32 cellular contexts compared by ENCODE assay signal in the genomic region with DNA sequence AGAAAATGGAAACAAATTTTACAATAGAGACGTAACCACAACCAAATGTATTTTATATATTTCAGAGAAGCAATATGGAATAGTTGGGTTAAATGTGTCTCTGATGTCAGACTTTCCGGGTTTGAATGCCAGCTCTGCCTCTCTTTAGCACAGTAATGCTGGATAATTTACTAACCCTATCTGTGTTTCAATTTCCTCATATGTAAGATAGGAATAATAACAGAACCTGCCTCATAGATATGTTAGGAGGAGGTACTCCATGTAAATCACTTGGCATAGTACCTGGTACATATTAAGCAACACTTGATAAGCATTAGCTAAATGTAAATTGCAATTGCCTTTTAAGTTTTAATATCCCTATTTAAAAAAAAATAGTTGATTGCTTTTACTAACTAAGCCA.
"Had no signal": no experiment of that assay in that cellular context is flagged by ENCODE, and none has a peak within 500 bp of the region (broad histone marks: within the 10 kb centered on the region; RNA-seq: fewer than 3 reads in every experiment).

No MANE protein-coding gene starts in this region.

- H3K4me1 Mint-ChIP-seq: T-cell had no signal

- H3K4me3 Mint-ChIP-seq: T-cell had no signal

- H3K27ac Mint-ChIP-seq: T-cell had no signal

- H3K27me3 Mint-ChIP-seq: T-cell had no signal

- DNase-seq: Kasumi-1, KG1, MG63, NCI-H1048, NCI-H1092 treated with DMSO at 0.1 percent for 48 hours, NCI-H1105 treated with DMSO at 0.1 percent for 48 hours, NCI-H1417, NCI-H1436, NCI-H146, NCI-H1694, NCI-H187 treated with DMSO at 0.1 percent for 48 hours, NCI-H2029, NCI-H2081, NCI-H345, NCI-H446, NCI-H510A, NCI-H524, NCI-H526, NCI-H69, NCI-H748 treated with DMSO at 0.1 percent for 48 hours, PC-9, SHP77, SIG-M5, SJCRH30, T-cell had no signal

- H3K27me3 ChIP-seq: MG63, SJCRH30 had no signal

- H3K9me3 ChIP-seq: MG63 had no signal

- H3K4me3 ChIP-seq: K562, MG63, PC-9, SJCRH30, SK-N-MC had no signal

- FAIRE-seq: K562, RCC 7860 had no signal

- ATAC-seq: K562, Panc1, Right ventricle myocardium inferior, SK-N-SH treated with all-trans-retinoic acid at 6 μM for 48 hours, T-cell had no signal

- H3K36me3 ChIP-seq: MG63, SJCRH30 had no signal

- H3K27ac ChIP-seq: PC-9, RWPE1, SJCRH30, SK-N-MC had no signal

- H3K9me3 Mint-ChIP-seq: T-cell had no signal
